ENCODE assay signal across 12 cellular contexts in the genomic region with DNA sequence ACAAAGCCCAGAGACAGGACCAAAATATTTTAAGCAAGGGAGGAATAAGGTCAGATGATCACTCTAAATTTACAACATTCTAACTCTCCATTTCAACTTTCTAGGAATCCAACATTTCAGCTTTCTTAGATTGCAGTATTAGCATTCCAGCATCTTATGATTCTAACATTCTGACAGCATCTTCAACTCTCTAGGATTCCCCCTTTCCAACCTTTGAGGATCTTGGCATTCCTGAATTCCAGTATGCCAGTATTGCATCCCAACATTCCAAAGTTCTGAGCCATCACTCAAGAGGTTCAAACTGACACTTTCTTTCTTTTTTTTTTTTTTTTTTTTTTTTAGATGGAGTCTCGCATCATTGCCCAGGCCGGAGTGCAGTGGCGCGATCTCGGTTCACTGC. TPM values are rescaled to one million over a fixed set of nuclear protein-coding genes. Genes with fewer than 3 reads are reported as not detected.
A peak's percentile ranks its signal among the peaks of the same experiment; 100 is the strongest.
DNase-seq lines count a peak whose midpoint lies in the region; ATAC-seq and TF ChIP-seq lines count a peak whose summit lies in the region.
"Had no signal": no experiment of that assay in that cellular context is flagged by ENCODE, and none has a peak within 500 bp of the region (broad histone marks: within the 10 kb centered on the region; RNA-seq: fewer than 3 reads in every experiment).

No MANE protein-coding gene starts in this region.

- H4K20me1 ChIP-seq in MM.1S (ENCODE audit: insufficient read depth, low read length): no peaks in the 10 kb centered on the region

- no peaks in the 10 kb centered on the region for H3K36me3 ChIP-seq in MM.1S (replicated peaks; ENCODE audit: insufficient read depth, low read length)

- no peak overlapping the region for H3K9ac ChIP-seq in MM.1S (ENCODE audit: low read length)

- no peaks in the 10 kb centered on the region for H3K27me3 ChIP-seq in MM.1S (replicated peaks; ENCODE audit: insufficient read depth, low read length)

- H3K27ac ChIP-seq in RWPE1 (peak overlapping the region; percentile 49), MM.1S (ENCODE audit: low read length) (no peak overlapping the region)
- H3K27ac ChIP-seq: coronary artery, VCaP had no signal

- peak overlapping the region; percentile 68 for H3K27ac Mint-ChIP-seq in activated naive CD8-positive, alpha-beta T cell
- H3K27ac Mint-ChIP-seq in activated naive CD8-positive, alpha-beta T cell treated with anti-CD3 and anti-CD28 coated beads for 36 hours: no peak overlapping the region

- ATAC-seq in HG03442 (IDR thresholded peaks at IDR 0.05; ENCODE audit: unreplicated experiment): no peak
- no peak for ATAC-seq in HG03045 (IDR thresholded peaks at IDR 0.05; ENCODE audit: unreplicated experiment)

- no peak overlapping the region for H3K4me3 ChIP-seq in MM.1S (ENCODE audit: low read length)
- H3K4me3 ChIP-seq: coronary artery, smooth muscle cell had no signal

- no peak for TF ChIP-seq CTCF in RWPE1 (conservative IDR thresholded peaks at IDR 0.05; ENCODE audit: low read depth)
- TF ChIP-seq CTCF in GM20000 (IDR thresholded peaks at IDR 0.05; ENCODE audit: extremely low read depth, missing control alignments): no peak
- no peak for TF ChIP-seq CTCF in MM.1S (IDR thresholded peaks at IDR 0.05; ENCODE audit: low read length)

- peaks cover 9% of the 10 kb centered on the region for H3K36me3 Mint-ChIP-seq in activated naive CD8-positive, alpha-beta T cell
- H3K36me3 Mint-ChIP-seq in activated naive CD8-positive, alpha-beta T cell treated with anti-CD3 and anti-CD28 coated beads for 36 hours: peaks cover 35% of the 10 kb centered on the region

- CTCF ChIA-PET in RWPE1 (lab: Yijun Ruan, JAX): no interaction called here

- H3K9me2 ChIP-seq in MM.1S (replicated peaks; ENCODE audit: insufficient read depth, low read length): no peaks in the 10 kb centered on the region

- H2AFZ ChIP-seq in MM.1S (ENCODE audit: low read length): no peak overlapping the region

- no peaks in the 10 kb centered on the region for H3F3A ChIP-seq in MM.1S (ENCODE audit: insufficient read depth, low read length)

- H3K9me3 Mint-ChIP-seq in activated naive CD8-positive, alpha-beta T cell (ENCODE audit: low read depth): no peaks in the 10 kb centered on the region
- H3K9me3 Mint-ChIP-seq in activated naive CD8-positive, alpha-beta T cell treated with anti-CD3 and anti-CD28 coated beads for 36 hours: no peaks in the 10 kb centered on the region

- DNase-seq in activated naive CD8-positive, alpha-beta T cell treated with anti-CD3 and anti-CD28 coated beads for 36 hours: no peak
- DNase-seq in RWPE1 (ENCODE audit: low spot score): peak; percentile 77
- DNase-seq in fibroblast of gingiva (ENCODE audit: low read depth): peak; percentile 26
- DNase-seq in GM20000 (ENCODE audit: low spot score): no peak
- DNase-seq in MM.1S: no peak
- DNase-seq: MV-4-11 had no signal

- no peak overlapping the region for H3K4me3 Mint-ChIP-seq in activated naive CD8-positive, alpha-beta T cell
- no peak overlapping the region for H3K4me3 Mint-ChIP-seq in activated naive CD8-positive, alpha-beta T cell treated with anti-CD3 and anti-CD28 coated beads for 36 hours

- H3K27me3 Mint-ChIP-seq in activated naive CD8-positive, alpha-beta T cell: no peaks in the 10 kb centered on the region
- no peaks in the 10 kb centered on the region for H3K27me3 Mint-ChIP-seq in activated naive CD8-positive, alpha-beta T cell treated with anti-CD3 and anti-CD28 coated beads for 36 hours

- H3K79me2 ChIP-seq in MM.1S (ENCODE audit: low read length): no peaks in the 10 kb centered on the region

- POLR2A ChIA-PET in RWPE1 (lab: Yijun Ruan, JAX; ENCODE audit: low non-redundant PET): no interaction called here

- no peak overlapping the region for H3K4me2 ChIP-seq in MM.1S (ENCODE audit: low read depth, low read length)
- H3K4me2 ChIP-seq: smooth muscle cell had no signal

- H3K9me3 ChIP-seq in MM.1S (replicated peaks; ENCODE audit: insufficient read depth, low read length): no peaks in the 10 kb centered on the region

- peaks cover 42% of the 10 kb centered on the region for H3K4me1 Mint-ChIP-seq in activated naive CD8-positive, alpha-beta T cell (ENCODE audit: low read depth)
- peaks cover 35% of the 10 kb centered on the region for H3K4me1 Mint-ChIP-seq in activated naive CD8-positive, alpha-beta T cell treated with anti-CD3 and anti-CD28 coated beads for 36 hours

- no peaks in the 10 kb centered on the region for H3K4me1 ChIP-seq in MM.1S (ENCODE audit: low read length)

RNA-seq across cellular contexts. Expression of a gene that starts 13.8 kb away (rescaled TPM):
- total RNA-seq in activated naive CD8-positive, alpha-beta T cell treated with anti-CD3 and anti-CD28 coated beads for 36 hours: 100 to 1,000 TPM; 152 to 154 TPM

RNA-seq across cellular contexts. Expression of a gene that starts 24.0 kb away (rescaled TPM):
- 1 to 10 TPM; 6.4 to 8.1 TPM for total RNA-seq in activated naive CD8-positive, alpha-beta T cell treated with anti-CD3 and anti-CD28 coated beads for 36 hours

RNA-seq across cellular contexts. Expression of a gene that starts 30.0 kb away (rescaled TPM):
- total RNA-seq in activated naive CD8-positive, alpha-beta T cell treated with anti-CD3 and anti-CD28 coated beads for 36 hours: 10 to 100 TPM; 19.1 to 20.5 TPM

RNA-seq across cellular contexts. Expression of a gene that starts 36.4 kb away (rescaled TPM):
- total RNA-seq in activated naive CD8-positive, alpha-beta T cell treated with anti-CD3 and anti-CD28 coated beads for 36 hours: 1 to 10 TPM; 4.0 to 4.5 TPM

RNA-seq across cellular contexts. Expression of a gene that starts 57.2 kb away (rescaled TPM):
- 10 to 100 TPM; 43.5 to 44.6 TPM for total RNA-seq in activated naive CD8-positive, alpha-beta T cell treated with anti-CD3 and anti-CD28 coated beads for 36 hours

Comparison
In these comparisons a context has a peak if more than half of its experiments do, and no peak if none do; other contexts are left out.
1. DNase-seq: peak in RWPE1 (single experiment) and fibroblast of gingiva (single experiment); none in activated naive CD8-positive, alpha-beta T cell treated with anti-CD3 and anti-CD28 coated beads for 36 hours (single experiment), GM20000 (single experiment) and MM.1S (single experiment).